In genomic region chr2:38549851-38550250, GRCh38 we compare ENCODE assay signal across 23 cellular contexts.
"Had no signal": no experiment of that assay in that cellular context is flagged by ENCODE, and none has a peak within 500 bp of the region (broad histone marks: within the 10 kb centered on the region; RNA-seq: fewer than 3 reads in every experiment).

No MANE protein-coding gene starts in this region.

- H3K9ac ChIP-seq: SK-N-SH had no signal

- H3K27ac Mint-ChIP-seq: activated CD4-positive, alpha-beta T cell treated with anti-CD3 and anti-CD28 coated beads, Interleukin-2, amount 10 ng/mL, durations not matched to agents 24 days and 14 days; activated naive CD4-positive, alpha-beta T cell treated with anti-CD3 and anti-CD28 coated beads, Interleukin-2, amount 50 U/mL, for 72 hours; activated naive CD8-positive, alpha-beta T cell treated with anti-CD3 and anti-CD28 coated beads, Interleukin-2, amount 50 U/mL, for 24 hours had no signal

- H3K36me3 Mint-ChIP-seq: activated naive CD4-positive, alpha-beta T cell treated with anti-CD3 and anti-CD28 coated beads, Interleukin-2, amount 50 U/mL, for 72 hours had no signal

- H3K27me3 Mint-ChIP-seq: activated CD4-positive, alpha-beta T cell treated with anti-CD3 and anti-CD28 coated beads, Interleukin-2, amount 10 ng/mL, durations not matched to agents 24 days and 14 days; brain; central memory CD8-positive, alpha-beta T cell had no signal

- ATAC-seq: activated naive CD4-positive, alpha-beta T cell treated with anti-CD3 and anti-CD28 coated beads, Interleukin-2, amount 50 U/mL, for 72 hours; activated naive CD8-positive, alpha-beta T cell treated with anti-CD3 and anti-CD28 coated beads, Interleukin-2, amount 50 U/mL, for 24 hours; activated T-cell treated with anti-CD3 and anti-CD28 coated beads, Interleukin-2, amount 50 U/mL, for 4 hours; Panc1; Right ventricle myocardium inferior had no signal

- H3K4me3 Mint-ChIP-seq: activated CD4-positive, alpha-beta T cell treated with anti-CD3 and anti-CD28 coated beads, Interleukin-2, amount 10 ng/mL, durations not matched to agents 24 days and 14 days; activated naive CD8-positive, alpha-beta T cell treated with anti-CD3 and anti-CD28 coated beads, Interleukin-2, amount 50 U/mL, for 24 hours; activated T-cell treated with anti-CD3 and anti-CD28 coated beads, Interleukin-2, amount 50 U/mL, for 4 hours; central memory CD8-positive, alpha-beta T cell had no signal

- DNase-seq: activated CD4-positive, alpha-beta T cell treated with anti-CD3 and anti-CD28 coated beads, Interleukin-2, amount 10 ng/mL, durations not matched to agents 24 days and 14 days; activated CD4-positive, alpha-beta T cell treated with anti-CD3 and anti-CD28 coated beads, Interleukin-2, amount 50 U/mL, for 48 hours; activated CD4-positive, CD25-positive, alpha-beta regulatory T cell treated with anti-CD3 and anti-CD28 coated beads, Interleukin-2, amount 50 U/mL, for 72 hours; activated CD8-positive, alpha-beta memory T cell treated with anti-CD3 and anti-CD28 coated beads for 24 hours; activated effector memory CD4-positive, alpha-beta T cell treated with anti-CD3 and anti-CD28 coated beads, Interleukin-2, amount 50 U/mL, for 16 hours; activated naive CD4-positive, alpha-beta T cell treated with Interleukin-2 at 50 U/mL for 16 hours; activated naive CD8-positive, alpha-beta T cell treated with anti-CD3 and anti-CD28 coated beads, Interleukin-2, amount 50 U/mL, for 24 hours; activated T-cell treated with anti-CD3 and anti-CD28 coated beads, Interleukin-2, amount 50 U/mL, for 4 hours; amniotic stem cell; MM.1S; NCI-H1105; NCI-H1436; NCI-H1694 treated with DMSO at 0.1 percent for 48 hours; NCI-H2081; NCI-H446; RPMI8226; SK-N-SH; T-helper 1 cell had no signal

- H3K9me3 Mint-ChIP-seq: activated CD4-positive, alpha-beta T cell treated with anti-CD3 and anti-CD28 coated beads, Interleukin-2, amount 10 ng/mL, durations not matched to agents 24 days and 14 days; activated naive CD4-positive, alpha-beta T cell treated with anti-CD3 and anti-CD28 coated beads, Interleukin-2, amount 50 U/mL, for 72 hours; activated naive CD8-positive, alpha-beta T cell treated with anti-CD3 and anti-CD28 coated beads, Interleukin-2, amount 50 U/mL, for 24 hours; activated T-cell treated with anti-CD3 and anti-CD28 coated beads, Interleukin-2, amount 50 U/mL, for 4 hours; brain; central memory CD8-positive, alpha-beta T cell had no signal

- H3K9me3 ChIP-seq: SK-N-SH had no signal

- H3K4me2 ChIP-seq: SK-N-SH had no signal
